In the genomic region with DNA sequence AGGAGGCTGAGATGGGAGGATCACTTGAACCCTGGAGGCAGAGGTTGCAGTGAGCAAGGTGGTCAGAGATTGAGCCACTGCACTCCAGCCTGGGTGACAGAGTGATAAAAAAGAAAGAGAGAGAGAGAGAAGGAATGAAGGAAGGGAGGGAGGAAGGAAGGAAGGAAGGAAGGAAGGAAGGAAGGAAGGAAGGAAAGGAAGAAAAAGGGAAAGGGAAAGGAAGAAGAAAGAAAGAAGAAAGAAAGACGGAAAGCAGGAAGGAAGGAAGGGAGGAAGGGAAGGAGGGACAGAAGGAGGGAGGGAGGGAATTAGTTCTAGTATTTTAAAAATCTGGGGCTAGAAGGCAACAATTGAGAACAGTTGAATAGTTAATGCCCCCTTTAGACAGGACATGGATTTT, we compare ENCODE assay signal across 24 cellular contexts.
"Had no signal": no experiment of that assay in that cellular context is flagged by ENCODE, and none has a peak within 500 bp of the region (broad histone marks: within the 10 kb centered on the region; RNA-seq: fewer than 3 reads in every experiment).

No MANE protein-coding gene starts in this region.

- H3K27ac ChIP-seq: coronary artery, gastrocnemius medialis, pancreas, right atrium auricular region, SJSA1, thoracic aorta, vagina had no signal

- H3K27me3 Mint-ChIP-seq: activated CD4-positive, alpha-beta memory T cell treated with anti-CD3 and anti-CD28 coated beads for 36 hours; activated naive CD8-positive, alpha-beta T cell; T-cell; type B pancreatic cell had no signal

- ATAC-seq: gastrocnemius medialis, left cardiac atrium, left ventricle myocardium superior, pancreas, T-cell had no signal

- H3K4me3 ChIP-seq: coronary artery, dorsolateral prefrontal cortex, gastrocnemius medialis, pancreas, right atrium auricular region, SJSA1, thoracic aorta, vagina had no signal

- H3K4me3 Mint-ChIP-seq: activated CD4-positive, alpha-beta memory T cell treated with anti-CD3 and anti-CD28 coated beads for 36 hours; activated naive CD8-positive, alpha-beta T cell; T-cell; T-helper 2 cell treated with Interferon-gamma antibody and Interleukin-4, amounts not matched to agents 5 μg/mL and 100 μg/mL, for 36 hours; type B pancreatic cell had no signal

- H3K27me3 ChIP-seq: dorsolateral prefrontal cortex, gastrocnemius medialis, pancreas, right atrium auricular region, SJSA1, vagina had no signal

- FAIRE-seq: keratinocyte, pancreas had no signal

- DNase-seq: activated CD4-positive, alpha-beta memory T cell treated with anti-CD3 and anti-CD28 coated beads for 36 hours; activated CD4-positive, alpha-beta T cell treated with anti-CD3 and anti-CD28 coated beads for 48 hours; anterior cingulate cortex; dorsolateral prefrontal cortex; effector memory CD4-positive, alpha-beta T cell; erythroblast; gastrocnemius medialis; glutamatergic neuron; left cardiac atrium; left ventricle myocardium superior; nucleus accumbens; pancreas; stimulated activated naive CD4-positive, alpha-beta T cell treated with Interleukin-2 at 50 U/mL for 16 hours; T-cell had no signal

- H3K9me3 ChIP-seq: gastrocnemius medialis, pancreas, SJSA1 had no signal

- H3K27ac Mint-ChIP-seq: activated CD4-positive, alpha-beta memory T cell treated with anti-CD3 and anti-CD28 coated beads for 36 hours; activated T-helper 2 cell treated with anti-CD3 and anti-CD28 coated beads, Interferon-gamma antibody, Interleukin-2, Interleukin-4, amounts not matched to agents 10 μg/mL and 5 μg/mL and 100 μg/mL, durations not matched to agents 14 hours and 24 hours and 36 hours; T-helper 2 cell treated with Interferon-gamma antibody and Interleukin-4, amounts not matched to agents 5 μg/mL and 100 μg/mL, for 36 hours; type B pancreatic cell had no signal

- H3K4me1 ChIP-seq: gastrocnemius medialis, pancreas, right atrium auricular region, SJSA1, vagina had no signal

- H3K36me3 ChIP-seq: gastrocnemius medialis, pancreas, right atrium auricular region, SJSA1, thoracic aorta, vagina had no signal

- H3K36me3 Mint-ChIP-seq: type B pancreatic cell had no signal
